In the genomic region with DNA sequence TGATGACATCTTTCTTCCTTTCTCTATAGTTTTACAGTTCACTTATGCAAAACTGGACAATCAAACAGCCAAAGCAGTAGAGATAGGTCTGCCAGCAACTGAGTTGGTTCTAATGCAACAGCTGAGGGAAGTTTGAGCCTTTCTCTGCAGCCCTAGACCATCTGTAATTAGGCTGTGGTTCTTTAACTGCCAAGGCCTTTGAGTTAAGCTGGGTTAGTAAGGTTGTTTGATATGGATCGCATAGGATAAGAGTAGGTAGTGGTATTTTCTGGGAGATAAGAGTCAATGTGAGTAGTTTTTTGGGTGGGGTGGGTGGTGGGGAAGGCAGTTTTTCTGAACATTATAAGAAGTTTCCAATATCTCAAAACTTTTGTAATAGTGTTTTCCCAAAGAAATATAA, we compare ENCODE assay signal across 23 cellular contexts.
"Had no signal": no experiment of that assay in that cellular context is flagged by ENCODE, and none has a peak within 500 bp of the region (broad histone marks: within the 10 kb centered on the region; RNA-seq: fewer than 3 reads in every experiment).

No MANE protein-coding gene starts in this region.

- H3K9ac ChIP-seq: neural progenitor cell had no signal

- H3K4me1 ChIP-seq: neural progenitor cell, uterus had no signal

- H2AFZ ChIP-seq: neural progenitor cell had no signal

- H3K4me3 Mint-ChIP-seq: naive B cell; neural progenitor cell; stimulated activated naive B cell treated with anti-CD40 and anti-IgM and Interleukin-4, amounts not matched to agents 10 μg/mL and 1 μg/mL and 100 μg/mL, for 72 hours had no signal

- H3K4me3 ChIP-seq: esophagus muscularis mucosa, gastrocnemius medialis, heart right ventricle, left lung, lower lobe of right lung, neural progenitor cell, ovary, right atrium auricular region, sigmoid colon, skin epidermis, stomach, thoracic aorta, upper lobe of left lung, uterus had no signal

- H3K4me1 Mint-ChIP-seq: neural progenitor cell had no signal

- H3K27ac ChIP-seq: esophagus muscularis mucosa, gastrocnemius medialis, heart right ventricle, left lung, lower lobe of right lung, neural progenitor cell, ovary, right atrium auricular region, sigmoid colon, skin epidermis, stomach, thoracic aorta, upper lobe of left lung, uterus had no signal

- H3K36me3 ChIP-seq: esophagus muscularis mucosa, gastrocnemius medialis, heart right ventricle, left lung, lower lobe of right lung, neural progenitor cell, ovary, right atrium auricular region, sigmoid colon, thoracic aorta, upper lobe of left lung, uterus had no signal

- H3K27me3 Mint-ChIP-seq: naive B cell; stimulated activated naive B cell treated with anti-CD40 and anti-IgM and Interleukin-4, amounts not matched to agents 10 μg/mL and 1 μg/mL and 100 μg/mL, for 72 hours had no signal

- ATAC-seq: gastrocnemius medialis; heart right ventricle; left lung; lower lobe of right lung; stimulated activated naive B cell treated with anti-CD40 and anti-IgM and Interleukin-4, amounts not matched to agents 10 μg/mL and 1 μg/mL and 100 μg/mL, for 72 hours had no signal

- H3K27me3 ChIP-seq: esophagus muscularis mucosa, heart right ventricle, left lung, neural progenitor cell, ovary, right atrium auricular region, sigmoid colon, stomach, upper lobe of left lung, uterus had no signal

- H3K4me2 ChIP-seq: neural progenitor cell had no signal

- DNase-seq: effector memory CD4-positive, alpha-beta T cell; gastrocnemius medialis; heart right ventricle; hypothalamus; left lung; lower lobe of right lung; midbrain; naive B cell; nucleus accumbens; ovary; sigmoid colon; stimulated activated CD4-positive, alpha-beta T cell treated with anti-CD3 and anti-CD28 coated beads, Interleukin-2, amount 100 ng/mL, for 24 hours; stimulated activated CD4-positive, alpha-beta T cell treated with anti-CD3 and anti-CD28 coated beads, Interleukin-4, amount 100 ng/mL, for 4 hours; stimulated activated naive B cell treated with anti-CD40 and anti-IgM and Interleukin-4, amounts not matched to agents 10 μg/mL and 1 μg/mL and 100 μg/mL, for 72 hours; stomach; substantia nigra; upper lobe of left lung; uterus had no signal

- H3K27ac Mint-ChIP-seq: neural progenitor cell; stimulated activated naive B cell treated with anti-CD40 and anti-IgM and Interleukin-4, amounts not matched to agents 10 μg/mL and 1 μg/mL and 100 μg/mL, for 72 hours had no signal

- H3K9me3 ChIP-seq: esophagus muscularis mucosa, gastrocnemius medialis, lower lobe of right lung, ovary, right atrium auricular region, stomach, thoracic aorta, upper lobe of left lung, uterus had no signal
